9 cellular contexts compared by ENCODE assay signal in the genomic region with DNA sequence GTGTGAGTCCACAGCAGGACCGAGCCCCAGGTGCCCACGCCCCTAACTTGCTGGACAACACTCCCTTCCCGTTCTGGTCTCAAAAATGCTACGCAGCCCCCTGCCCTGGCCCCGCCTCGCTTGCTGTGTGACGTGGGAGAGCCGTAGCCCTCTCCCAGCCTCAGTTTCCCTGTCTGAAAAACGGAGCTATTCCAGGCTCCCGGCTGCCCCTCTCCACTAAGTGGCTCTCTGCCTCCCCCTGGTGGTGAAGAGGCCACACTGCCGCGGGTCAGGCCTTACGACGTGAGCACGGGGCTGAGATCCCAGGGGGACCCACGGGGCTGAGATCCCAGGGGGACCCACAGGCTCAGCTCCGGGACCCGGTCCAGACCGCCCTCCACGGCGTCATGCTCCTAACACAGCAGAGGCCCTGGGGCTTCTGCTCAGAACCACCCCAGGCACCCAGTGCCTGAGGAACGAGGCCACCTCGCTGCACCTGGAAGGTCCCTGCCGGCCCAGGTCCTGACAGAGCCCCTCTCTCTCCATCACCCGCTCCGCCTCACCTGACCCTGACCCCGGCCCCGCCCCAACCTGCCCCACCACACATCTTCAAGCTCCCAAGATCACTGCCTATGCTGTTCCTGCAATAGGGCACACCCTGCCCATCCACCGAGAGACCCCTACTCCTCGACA. TPM values are rescaled to one million over a fixed set of nuclear protein-coding genes. Genes with fewer than 3 reads are reported as not detected.
DNase-seq lines count a peak whose midpoint lies in the region; ATAC-seq and TF ChIP-seq lines count a peak whose summit lies in the region.
"Had no signal": no experiment of that assay in that cellular context is flagged by ENCODE, and none has a peak within 500 bp of the region (broad histone marks: within the 10 kb centered on the region; RNA-seq: fewer than 3 reads in every experiment).

No MANE protein-coding gene starts in this region.

- no peak overlapping the region for H3K4me3 Mint-ChIP-seq in natural killer cell

- H3K9me3 Mint-ChIP-seq in natural killer cell = no peaks in the 10 kb centered on the region
- H3K9me3 Mint-ChIP-seq: IgD-negative memory B cell had no signal

- H3K36me3 Mint-ChIP-seq in natural killer cell = no peaks in the 10 kb centered on the region
- H3K36me3 Mint-ChIP-seq: IgD-negative memory B cell had no signal

- H3K27ac ChIP-seq in C4-2B = no peak overlapping the region

- ATAC-seq in natural killer cell (peak; percentile 68 to 98 (median 93)), HG03342 (IDR thresholded peaks at IDR 0.05; ENCODE audit: unreplicated experiment) (no peak)

- no peak overlapping the region for H3K4me3 ChIP-seq in epithelial cell of proximal tubule (ENCODE audit: low read depth, low read length)

- H3K27ac Mint-ChIP-seq in natural killer cell = peak overlapping the region in 1 of 2 donors; percentile 52
- H3K27ac Mint-ChIP-seq: IgD-negative memory B cell had no signal

- peaks cover 0 to 4% of the 10 kb centered on the region in 2 donors for H3K27me3 Mint-ChIP-seq in natural killer cell (ENCODE audit: low read depth in 2 of 2)

- TF ChIP-seq CTCF in C4-2B (conservative IDR thresholded peaks at IDR 0.05) (peak; percentile 96), epithelial cell of proximal tubule (conservative IDR thresholded peaks at IDR 0.05; ENCODE audit: low read depth, low read length) (peak; percentile 93), natural killer cell (IDR thresholded peaks at IDR 0.05) (peak; percentile 97)

- H3K4me1 Mint-ChIP-seq in natural killer cell = peaks cover 0 to 10% of the 10 kb centered on the region in 2 donors

- DNase-seq in H4 (ENCODE audit: low spot score) = peak; percentile 74
- DNase-seq in NOMO-1 treated with DMSO at 0.1 percent for 48 hours (lab: John Stamatoyannopoulos, UW; ENCODE audit: unreplicated experiment) = peak; percentile 33
- peak; percentile 70 for DNase-seq in activated T-cell treated with anti-CD3 and anti-CD28 coated beads for 24 hours (ENCODE audit: low read depth)
- DNase-seq in epithelial cell of proximal tubule (ENCODE audit: low read depth) = no peak
- peak; percentile 77 for DNase-seq in natural killer cell
- peak; percentile 72 for DNase-seq in stimulated activated naive CD4-positive, alpha-beta T cell treated with Interleukin-2 at 50 U/mL for 16 hours (lab: John Stamatoyannopoulos, UW)

- intact Hi-C loops in natural killer cell (cut with micrococcal nuclease) = loop anchor here (1.0 kb wide), 1 partner anchor 207 kb away; no protein-coding TSS in a partner anchor

RNA-seq across cellular contexts. Expression of a gene that starts 26.7 kb away (rescaled TPM):
- total RNA-seq in H4 (2014; rRNA removed; shearing (Covaris generic)) = 9.8 and 13.4 TPM in 2 replicates
- total RNA-seq in epithelial cell of proximal tubule (8.1 and 12.4 TPM in 2 replicates), natural killer cell (1 to 10 TPM; 2.5 to 4.4 (median 2.8) TPM)
